ENCODE assay signal across 8 cellular contexts in the genomic region with DNA sequence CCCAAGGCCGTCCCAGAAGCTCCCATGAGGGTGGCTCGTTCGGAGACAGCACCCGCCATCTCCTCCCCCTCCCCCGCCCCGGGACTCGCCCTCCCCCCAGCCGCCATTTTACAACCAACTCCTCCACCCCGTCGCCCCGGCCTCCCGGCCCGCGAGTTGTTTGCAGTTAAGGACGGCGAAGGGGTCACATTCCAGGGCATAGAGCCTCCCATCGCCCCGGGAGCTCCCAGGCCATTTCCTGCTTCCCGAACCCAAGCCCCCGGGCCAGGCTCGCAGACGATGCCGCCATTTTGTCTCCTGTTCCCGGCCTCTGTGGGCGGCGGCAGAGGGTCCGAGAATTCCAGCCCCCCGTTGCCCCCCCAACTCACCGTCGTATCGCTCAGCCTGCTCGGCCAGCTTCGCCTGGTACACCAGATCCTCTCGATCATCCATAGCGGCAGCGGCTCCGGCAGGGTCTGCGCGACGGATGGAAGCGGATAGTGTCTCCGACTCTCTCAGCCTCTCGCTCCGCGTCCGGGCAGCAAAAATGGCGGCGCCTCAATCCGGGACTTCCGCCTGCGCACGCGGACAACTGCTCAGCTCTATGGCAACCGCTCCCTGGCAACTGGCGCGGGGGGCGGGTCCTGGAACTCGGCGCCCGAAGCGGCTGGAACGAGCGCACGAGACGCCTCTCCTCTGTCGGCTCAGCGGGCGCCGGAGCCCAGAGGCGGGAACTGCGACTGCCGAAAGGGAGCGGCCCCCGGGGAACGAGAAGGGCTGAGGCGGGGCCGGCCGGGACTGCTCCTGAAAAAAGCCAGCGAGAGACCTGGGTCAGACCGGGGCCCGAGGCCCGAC. TPM values are rescaled to one million over a fixed set of nuclear protein-coding genes. Genes with fewer than 3 reads are reported as not detected.
DNase-seq lines count a peak whose midpoint lies in the region; ATAC-seq and TF ChIP-seq lines count a peak whose summit lies in the region.

A gene (minus strand): TSS at position 544 of the 834 bp plus-strand sequence. CDS start 112 bp downstream, at position 432.

- ATAC-seq in GM18907 (IDR thresholded peaks at IDR 0.05; ENCODE audit: unreplicated experiment): peak; percentile 84
- peak; percentile 85 for ATAC-seq in HG03159 (IDR thresholded peaks at IDR 0.05; ENCODE audit: unreplicated experiment)
- peak; percentile 92 for ATAC-seq in WTC11

- H3K4me3 ChIP-seq in cardiac fibroblast (replicated peaks in 1 of 2; ENCODE audit: low read depth in 2 of 2, low read length in 2 of 2): peak within 1 kb of the TSS; percentile 84 to 93

- H3K4me1 Mint-ChIP-seq in WTC11: peaks cover 28% of the 10 kb centered on the region

- H3K27me3 Mint-ChIP-seq in WTC11 (ENCODE audit: low read depth): no peaks in the 10 kb centered on the region; the same call in 1 of the 2 replicates

- H3K9me3 Mint-ChIP-seq in WTC11: peaks cover 3% of the 10 kb centered on the region; the same call in 1 of the 2 replicates

- POLR2A ChIA-PET in WTC11 (lab: Charles Lee): interaction anchor here (0.6 to 1.6 kb wide), 3 partner anchors 30 to 137 kb away, joined by 4 to 9 read pairs (median 7); no protein-coding TSS in a partner anchor

- DNase-seq in ACHN: peak; percentile 98
- DNase-seq in NCI-H2227 treated with DMSO at 0.1 percent for 48 hours (lab: John Stamatoyannopoulos, UW): peak; percentile 89
- peak; percentile 99 for DNase-seq in WTC11 (ENCODE audit: low spot score)
- DNase-seq in cardiac fibroblast (ENCODE audit: low read depth in 2 of 2): peak; percentile 95 to 96
- peak; percentile 97 for DNase-seq in iPS-NIHi7 (ENCODE audit: extremely low spot score)
- peak; percentile 83 for DNase-seq in smooth muscle cell of the brain vasculature (ENCODE audit: low read depth, low spot score)

- H3K4me3 Mint-ChIP-seq in WTC11: peak within 1 kb of the TSS; percentile 99

- no peak for TF ChIP-seq CTCF in WTC11 (IDR thresholded peaks at IDR 0.05)
- no peak for TF ChIP-seq CTCF in cardiac fibroblast (IDR thresholded peaks at IDR 0.05; ENCODE audit: low read depth, low read length)

- peak within 1 kb of the TSS; percentile 99 for H3K27ac Mint-ChIP-seq in WTC11

- H3K36me3 Mint-ChIP-seq in WTC11: peaks cover 17% of the 10 kb centered on the region

- CTCF ChIA-PET in WTC11 (lab: Charles Lee): interaction anchor here (0.6 to 2.9 kb wide), 5 partner anchors 34 to 133 kb away, joined by 3 to 20 read pairs (median 3); a partner anchor contains a TSS

- in situ Hi-C loops in ACHN (cut with HindIII; ENCODE audit: low pct_ligation_motif_present, low pct_unique_long_range_greater_than_20kb, low sequenced_read_pairs): no loop called here

TF ChIP-seq in WTC11, 78 proteins besides CTCF, POLR2A, EP300 and RAD21 (continues in another document):
- TF ChIP-seq ZNF232 (CRISPR knock-in tag; IDR thresholded peaks at IDR 0.05) (no peak), CBFB (CRISPR knock-in tag; IDR thresholded peaks at IDR 0.05; ENCODE audit: low read depth) (no peak), CREM (CRISPR knock-in tag; IDR thresholded peaks at IDR 0.05) (peak; percentile 66; the same call in 1 of the 2 replicates), SOX15 (CRISPR knock-in tag; IDR thresholded peaks at IDR 0.05) (no peak), RORB (CRISPR knock-in tag; IDR thresholded peaks at IDR 0.05) (no peak), KAT7 (CRISPR knock-in tag; IDR thresholded peaks at IDR 0.05; ENCODE audit: borderline replicate concordance) (0 out of 2 replicates have a peak, but pooled peaks have one; percentile 61), TCF7 (CRISPR knock-in tag; IDR thresholded peaks at IDR 0.05; ENCODE audit: low read depth) (no peak), GABPB1 (CRISPR knock-in tag; IDR thresholded peaks at IDR 0.05) (peak; percentile 52), ETV6 (CRISPR knock-in tag; IDR thresholded peaks at IDR 0.05) (peak; percentile 17; the same call in 1 of the 2 replicates), HMGA2 (CRISPR knock-in tag; IDR thresholded peaks at IDR 0.05) (no peak)
- TF ChIP-seq, protein P1, sequence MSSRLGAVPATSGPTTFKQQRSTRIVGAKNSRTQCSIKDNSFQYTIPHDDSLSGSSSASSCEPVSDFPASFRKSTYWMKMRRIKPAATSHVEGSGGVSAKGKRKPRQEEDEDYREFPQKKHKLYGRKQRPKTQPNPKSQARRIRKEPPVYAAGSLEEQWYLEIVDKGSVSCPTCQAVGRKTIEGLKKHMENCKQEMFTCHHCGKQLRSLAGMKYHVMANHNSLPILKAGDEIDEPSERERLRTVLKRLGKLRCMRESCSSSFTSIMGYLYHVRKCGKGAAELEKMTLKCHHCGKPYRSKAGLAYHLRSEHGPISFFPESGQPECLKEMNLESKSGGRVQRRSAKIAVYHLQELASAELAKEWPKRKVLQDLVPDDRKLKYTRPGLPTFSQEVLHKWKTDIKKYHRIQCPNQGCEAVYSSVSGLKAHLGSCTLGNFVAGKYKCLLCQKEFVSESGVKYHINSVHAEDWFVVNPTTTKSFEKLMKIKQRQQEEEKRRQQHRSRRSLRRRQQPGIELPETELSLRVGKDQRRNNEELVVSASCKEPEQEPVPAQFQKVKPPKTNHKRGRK (CRISPR knock-in tag; IDR thresholded peaks at IDR 0.05; ENCODE audit: borderline replicate concordance): no peak
- TF ChIP-seq, protein P2, sequence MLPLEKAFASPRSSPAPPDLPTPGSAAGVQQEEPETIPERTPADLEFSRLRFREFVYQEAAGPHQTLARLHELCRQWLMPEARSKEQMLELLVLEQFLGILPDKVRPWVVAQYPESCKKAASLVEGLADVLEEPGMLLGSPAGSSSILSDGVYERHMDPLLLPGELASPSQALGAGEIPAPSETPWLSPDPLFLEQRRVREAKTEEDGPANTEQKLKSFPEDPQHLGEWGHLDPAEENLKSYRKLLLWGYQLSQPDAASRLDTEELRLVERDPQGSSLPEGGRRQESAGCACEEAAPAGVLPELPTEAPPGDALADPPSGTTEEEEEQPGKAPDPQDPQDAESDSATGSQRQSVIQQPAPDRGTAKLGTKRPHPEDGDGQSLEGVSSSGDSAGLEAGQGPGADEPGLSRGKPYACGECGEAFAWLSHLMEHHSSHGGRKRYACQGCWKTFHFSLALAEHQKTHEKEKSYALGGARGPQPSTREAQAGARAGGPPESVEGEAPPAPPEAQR (CRISPR knock-in tag; IDR thresholded peaks at IDR 0.05): no peak
- TF ChIP-seq, protein P3, sequence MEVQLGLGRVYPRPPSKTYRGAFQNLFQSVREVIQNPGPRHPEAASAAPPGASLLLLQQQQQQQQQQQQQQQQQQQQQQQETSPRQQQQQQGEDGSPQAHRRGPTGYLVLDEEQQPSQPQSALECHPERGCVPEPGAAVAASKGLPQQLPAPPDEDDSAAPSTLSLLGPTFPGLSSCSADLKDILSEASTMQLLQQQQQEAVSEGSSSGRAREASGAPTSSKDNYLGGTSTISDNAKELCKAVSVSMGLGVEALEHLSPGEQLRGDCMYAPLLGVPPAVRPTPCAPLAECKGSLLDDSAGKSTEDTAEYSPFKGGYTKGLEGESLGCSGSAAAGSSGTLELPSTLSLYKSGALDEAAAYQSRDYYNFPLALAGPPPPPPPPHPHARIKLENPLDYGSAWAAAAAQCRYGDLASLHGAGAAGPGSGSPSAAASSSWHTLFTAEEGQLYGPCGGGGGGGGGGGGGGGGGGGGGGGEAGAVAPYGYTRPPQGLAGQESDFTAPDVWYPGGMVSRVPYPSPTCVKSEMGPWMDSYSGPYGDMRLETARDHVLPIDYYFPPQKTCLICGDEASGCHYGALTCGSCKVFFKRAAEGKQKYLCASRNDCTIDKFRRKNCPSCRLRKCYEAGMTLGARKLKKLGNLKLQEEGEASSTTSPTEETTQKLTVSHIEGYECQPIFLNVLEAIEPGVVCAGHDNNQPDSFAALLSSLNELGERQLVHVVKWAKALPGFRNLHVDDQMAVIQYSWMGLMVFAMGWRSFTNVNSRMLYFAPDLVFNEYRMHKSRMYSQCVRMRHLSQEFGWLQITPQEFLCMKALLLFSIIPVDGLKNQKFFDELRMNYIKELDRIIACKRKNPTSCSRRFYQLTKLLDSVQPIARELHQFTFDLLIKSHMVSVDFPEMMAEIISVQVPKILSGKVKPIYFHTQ (CRISPR knock-in tag; IDR thresholded peaks at IDR 0.05): no peak
- TF ChIP-seq, protein P4, sequence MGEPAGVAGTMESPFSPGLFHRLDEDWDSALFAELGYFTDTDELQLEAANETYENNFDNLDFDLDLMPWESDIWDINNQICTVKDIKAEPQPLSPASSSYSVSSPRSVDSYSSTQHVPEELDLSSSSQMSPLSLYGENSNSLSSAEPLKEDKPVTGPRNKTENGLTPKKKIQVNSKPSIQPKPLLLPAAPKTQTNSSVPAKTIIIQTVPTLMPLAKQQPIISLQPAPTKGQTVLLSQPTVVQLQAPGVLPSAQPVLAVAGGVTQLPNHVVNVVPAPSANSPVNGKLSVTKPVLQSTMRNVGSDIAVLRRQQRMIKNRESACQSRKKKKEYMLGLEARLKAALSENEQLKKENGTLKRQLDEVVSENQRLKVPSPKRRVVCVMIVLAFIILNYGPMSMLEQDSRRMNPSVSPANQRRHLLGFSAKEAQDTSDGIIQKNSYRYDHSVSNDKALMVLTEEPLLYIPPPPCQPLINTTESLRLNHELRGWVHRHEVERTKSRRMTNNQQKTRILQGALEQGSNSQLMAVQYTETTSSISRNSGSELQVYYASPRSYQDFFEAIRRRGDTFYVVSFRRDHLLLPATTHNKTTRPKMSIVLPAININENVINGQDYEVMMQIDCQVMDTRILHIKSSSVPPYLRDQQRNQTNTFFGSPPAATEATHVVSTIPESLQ (CRISPR knock-in tag; IDR thresholded peaks at IDR 0.05): no peak
- TF ChIP-seq, protein P5, sequence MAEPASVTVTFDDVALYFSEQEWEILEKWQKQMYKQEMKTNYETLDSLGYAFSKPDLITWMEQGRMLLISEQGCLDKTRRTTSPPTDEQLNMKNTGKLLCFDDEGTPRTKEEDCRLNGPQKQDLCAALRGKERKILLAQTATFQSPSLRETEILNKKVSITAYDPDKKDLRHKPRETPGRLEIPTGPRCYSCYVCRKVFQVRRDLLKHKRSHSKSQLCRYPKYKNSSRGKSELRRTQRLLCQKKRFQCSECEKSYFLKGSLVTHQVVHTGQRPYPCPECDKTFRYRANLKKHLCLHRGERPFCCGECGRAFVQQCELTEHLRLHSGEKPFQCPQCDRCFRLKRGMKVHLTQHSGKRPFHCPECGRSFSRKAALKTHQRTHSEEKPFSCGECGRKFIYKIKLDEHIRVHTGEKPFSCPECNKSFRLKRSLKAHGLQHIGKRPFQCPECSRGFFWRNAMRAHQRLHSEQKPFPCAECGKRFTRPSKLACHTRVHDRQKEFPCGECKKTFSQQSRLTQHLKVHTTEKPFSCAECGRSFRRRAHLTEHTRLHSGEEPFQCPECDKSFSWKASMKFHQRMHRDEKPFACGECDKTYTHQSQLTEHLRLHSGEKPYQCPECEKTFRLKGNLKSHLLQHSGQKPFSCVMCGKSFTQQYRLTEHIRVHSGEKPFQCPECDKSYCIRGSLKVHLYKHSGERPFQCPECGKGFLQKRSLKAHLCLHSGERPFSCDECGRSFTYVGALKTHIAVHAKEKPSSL (CRISPR knock-in tag; conservative IDR thresholded peaks at IDR 0.05): no peak

RNA-seq across cellular contexts. Expression of the gene that starts here (rescaled TPM):
- total RNA-seq in WTC11 (2021): 1,033 to 1,180 TPM (median 1,148 TPM) in 3 replicates

Comparison
In these comparisons a context has a peak if more than half of its experiments do, and no peak if none do; other contexts are left out.
1. Peak in every context shown above with its lines: DNase-seq, ATAC-seq and H3K4me3 ChIP-seq.